ENCODE assay signal across 2 cellular contexts in genomic region chr2:6845312-6845711, GRCh38.
A peak's percentile ranks its signal among the peaks of the same experiment; 100 is the strongest.
TF ChIP-seq lines count a peak whose summit lies in the region.

No MANE protein-coding gene starts in this region.

TF ChIP-seq in HCT116, 20 proteins besides CTCF, POLR2A, EP300 and RAD21:
- TF ChIP-seq TCF7L2 (IDR thresholded peaks at IDR 0.05; ENCODE audit: borderline replicate concordance, extremely low read depth, insufficient read depth, insufficient read length): peak; percentile 31
- TF ChIP-seq SRF (IDR thresholded peaks at IDR 0.05; ENCODE audit: low read depth): no peak
- TF ChIP-seq, protein P1, sequence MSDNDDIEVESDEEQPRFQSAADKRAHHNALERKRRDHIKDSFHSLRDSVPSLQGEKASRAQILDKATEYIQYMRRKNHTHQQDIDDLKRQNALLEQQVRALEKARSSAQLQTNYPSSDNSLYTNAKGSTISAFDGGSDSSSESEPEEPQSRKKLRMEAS (IDR thresholded peaks at IDR 0.05): peak; percentile 39
- TF ChIP-seq SIN3A (IDR thresholded peaks at IDR 0.05; ENCODE audit: low read depth): no peak
- TF ChIP-seq CBX3 (IDR thresholded peaks at IDR 0.05; ENCODE audit: low read depth): peak; percentile 100

TF ChIP-seq in HepG2, 621 proteins besides CTCF, POLR2A, EP300 and RAD21:
- TF ChIP-seq ZMYM4 (CRISPR knock-in tag; IDR thresholded peaks at IDR 0.05) (0 out of 2 replicates have a peak, but pooled peaks have one; percentile 22), CBX1 (IDR thresholded peaks at IDR 0.05; ENCODE audit: low read depth) (peak; percentile 100), ZNF317 (CRISPR knock-in tag; IDR thresholded peaks at IDR 0.05) (0 out of 2 replicates have a peak, but pooled peaks have one; percentile 33), HDAC2 (CRISPR knock-in tag; IDR thresholded peaks at IDR 0.05) (peak; percentile 54; the same call in 1 of the 2 replicates), ZNF337 (CRISPR knock-in tag; IDR thresholded peaks at IDR 0.05; ENCODE audit: borderline replicate concordance, low read depth) (no peak), KDM1A (CRISPR knock-in tag; IDR thresholded peaks at IDR 0.05) (0 out of 2 replicates have a peak, but pooled peaks have one; percentile 40), CENPX (CRISPR knock-in tag; IDR thresholded peaks at IDR 0.05) (no peak), TARDBP (CRISPR knock-in tag; IDR thresholded peaks at IDR 0.05) (peak; percentile 54; the same call in 1 of the 2 replicates), ZNF564 (CRISPR knock-in tag; IDR thresholded peaks at IDR 0.05) (0 out of 2 replicates have a peak, but pooled peaks have one; percentile 24), ZKSCAN1 (IDR thresholded peaks at IDR 0.05; ENCODE audit: low read length) (peak; percentile 76; the same call in 1 of the 2 replicates), ZNF616 (CRISPR knock-in tag; IDR thresholded peaks at IDR 0.05; ENCODE audit: low read depth) (peak; percentile 100), ZNF33B (CRISPR knock-in tag; IDR thresholded peaks at IDR 0.05) (no peak), ZNF280B (CRISPR knock-in tag; IDR thresholded peaks at IDR 0.05; ENCODE audit: borderline replicate concordance) (peak; percentile 100), ZNF331 (CRISPR knock-in tag; IDR thresholded peaks at IDR 0.05) (peak; percentile 55; the same call in 1 of the 2 replicates), ZNF354B (CRISPR knock-in tag; IDR thresholded peaks at IDR 0.05) (no peak), ZNF556 (CRISPR knock-in tag; IDR thresholded peaks at IDR 0.05; ENCODE audit: borderline replicate concordance) (0 out of 2 replicates have a peak, but pooled peaks have one; percentile 33), POGZ (CRISPR knock-in tag; IDR thresholded peaks at IDR 0.05) (0 out of 2 replicates have a peak, but pooled peaks have one; percentile 19), ZNF280D (CRISPR knock-in tag; IDR thresholded peaks at IDR 0.05) (peak; percentile 100), BORCS8-MEF2B (CRISPR knock-in tag; IDR thresholded peaks at IDR 0.05) (peak; percentile 37; the same call in 1 of the 2 replicates), ATRX (CRISPR knock-in tag; IDR thresholded peaks at IDR 0.05; ENCODE audit: borderline replicate concordance) (no peak), SETDB1 (CRISPR knock-in tag; IDR thresholded peaks at IDR 0.05; ENCODE audit: borderline replicate concordance) (peak; percentile 100), ZMYM2 (CRISPR knock-in tag; IDR thresholded peaks at IDR 0.05) (peak; percentile 84; the same call in 1 of the 2 replicates), CEBPZ (IDR thresholded peaks at IDR 0.05; ENCODE audit: low read length) (peak; percentile 63; the same call in 1 of the 2 replicates), HMG20B (CRISPR knock-in tag; conservative IDR thresholded peaks at IDR 0.05) (no peak), XRCC5 (optimal IDR thresholded peaks at IDR 0.05; ENCODE audit: low read length) (peak; percentile 98), CBX5 (CRISPR knock-in tag; IDR thresholded peaks at IDR 0.05; ENCODE audit: borderline replicate concordance) (peak; percentile 100), ZNF136 (CRISPR knock-in tag; IDR thresholded peaks at IDR 0.05; ENCODE audit: low read depth) (no peak), SRF (IDR thresholded peaks at IDR 0.05; ENCODE audit: low read depth, low read length) (peak; percentile 25; the same call in 1 of the 2 replicates), ZEB1 (IDR thresholded peaks at IDR 0.05; ENCODE audit: insufficient replicate concordance, low read depth) (no peak), ZNF788 (CRISPR knock-in tag; IDR thresholded peaks at IDR 0.05; ENCODE audit: borderline replicate concordance) (0 out of 2 replicates have a peak, but pooled peaks have one; percentile 22), TOPORS (CRISPR knock-in tag; IDR thresholded peaks at IDR 0.05) (peak; percentile 99), REPIN1 (CRISPR knock-in tag; IDR thresholded peaks at IDR 0.05; ENCODE audit: borderline replicate concordance, low read depth) (0 out of 2 replicates have a peak, but pooled peaks have one; percentile 35)
- TF ChIP-seq, protein P2, sequence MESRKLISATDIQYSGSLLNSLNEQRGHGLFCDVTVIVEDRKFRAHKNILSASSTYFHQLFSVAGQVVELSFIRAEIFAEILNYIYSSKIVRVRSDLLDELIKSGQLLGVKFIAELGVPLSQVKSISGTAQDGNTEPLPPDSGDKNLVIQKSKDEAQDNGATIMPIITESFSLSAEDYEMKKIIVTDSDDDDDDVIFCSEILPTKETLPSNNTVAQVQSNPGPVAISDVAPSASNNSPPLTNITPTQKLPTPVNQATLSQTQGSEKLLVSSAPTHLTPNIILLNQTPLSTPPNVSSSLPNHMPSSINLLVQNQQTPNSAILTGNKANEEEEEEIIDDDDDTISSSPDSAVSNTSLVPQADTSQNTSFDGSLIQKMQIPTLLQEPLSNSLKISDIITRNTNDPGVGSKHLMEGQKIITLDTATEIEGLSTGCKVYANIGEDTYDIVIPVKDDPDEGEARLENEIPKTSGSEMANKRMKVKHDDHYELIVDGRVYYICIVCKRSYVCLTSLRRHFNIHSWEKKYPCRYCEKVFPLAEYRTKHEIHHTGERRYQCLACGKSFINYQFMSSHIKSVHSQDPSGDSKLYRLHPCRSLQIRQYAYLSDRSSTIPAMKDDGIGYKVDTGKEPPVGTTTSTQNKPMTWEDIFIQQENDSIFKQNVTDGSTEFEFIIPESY (CRISPR knock-in tag; IDR thresholded peaks at IDR 0.05): 0 out of 2 replicates have a peak, but pooled peaks have one; percentile 13
